ENCODE assay signal across 11 cellular contexts in the genomic region with DNA sequence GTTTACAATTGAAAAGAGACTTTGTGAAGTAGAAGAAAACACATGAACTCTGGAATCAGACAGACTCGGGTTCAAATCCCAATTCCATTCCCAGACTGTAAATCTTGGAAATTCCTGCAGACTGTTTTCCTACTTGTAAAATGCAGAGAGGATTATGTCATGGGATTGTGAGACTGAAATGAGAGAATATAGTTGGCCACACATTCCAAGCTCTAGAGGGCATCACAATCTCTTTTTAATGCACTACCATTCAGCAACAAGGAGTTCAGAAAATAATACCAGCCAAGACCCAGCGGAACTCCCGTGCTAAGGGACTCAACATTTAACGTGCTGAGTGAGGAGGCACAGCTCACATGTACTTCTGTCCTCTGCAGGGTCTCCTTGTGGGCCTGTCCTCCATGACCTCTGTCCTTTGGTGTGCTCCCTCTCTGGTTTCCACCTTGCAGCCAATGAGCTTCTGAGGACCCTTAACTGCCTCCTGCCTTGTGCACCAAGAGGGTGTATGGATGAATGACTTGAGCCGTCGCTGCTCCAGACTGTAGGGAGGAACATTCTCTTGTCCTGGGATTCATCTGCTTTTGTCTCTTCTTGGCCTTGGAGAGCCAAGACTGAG.
DNase-seq lines count a peak whose midpoint lies in the region; TF ChIP-seq lines count a peak whose summit lies in the region.
"Had no signal": no experiment of that assay in that cellular context is flagged by ENCODE, and none has a peak within 500 bp of the region (broad histone marks: within the 10 kb centered on the region; RNA-seq: fewer than 3 reads in every experiment).

No MANE protein-coding gene starts in this region.

- intact Hi-C loops in MCF 10A (cut with micrococcal nuclease), result no loop called here
- intact Hi-C loops in breast epithelium (cut with DNase I; ENCODE audit: low total_unique reads), result no loop called here

- no peaks in the 10 kb centered on the region for H3K9me3 ChIP-seq in breast epithelium

- H3K27me3 Mint-ChIP-seq in MCF 10A (ENCODE audit: insufficient read depth, unreplicated experiment), result peaks cover 11% of the 10 kb centered on the region

- H3K9me3 Mint-ChIP-seq in MCF 10A (ENCODE audit: unreplicated experiment), result no peaks in the 10 kb centered on the region
- H3K9me3 Mint-ChIP-seq: natural killer cell had no signal

- DNase-seq in MCF 10A (ENCODE audit: unreplicated experiment), result peak; percentile 18
- DNase-seq in breast epithelium (ENCODE audit: low spot score in 2 of 2), result no peak
- DNase-seq in astrocyte of the hippocampus (ENCODE audit: low read depth, low spot score), result peak; percentile 41
- DNase-seq in inferior parietal cortex (ENCODE audit: extremely low spot score), result peak; percentile 48
- DNase-seq in superior temporal gyrus (ENCODE audit: extremely low spot score), result peak; percentile 74
- DNase-seq in T-helper 1 cell, result no peak
- no peak for DNase-seq in activated naive CD4-positive, alpha-beta T cell (lab: John Stamatoyannopoulos, UW)
- DNase-seq in NCI-H524 (lab: John Stamatoyannopoulos, UW), result no peak
- DNase-seq: DND-41; natural killer cell; stimulated activated CD4-positive, alpha-beta T cell treated with anti-CD3 and anti-CD28 coated beads, Interleukin-12 subunit alpha, Interleukin-12 subunit beta, amount 100 ng/mL, for 4 hours had no signal

- H3K4me3 ChIP-seq in breast epithelium, result no peak overlapping the region

- POLR2A ChIA-PET in MCF 10A (lab: Yijun Ruan, JAX), result no interaction called here

- no peak overlapping the region for H3K4me3 Mint-ChIP-seq in MCF 10A (ENCODE audit: unreplicated experiment)
- H3K4me3 Mint-ChIP-seq: natural killer cell had no signal

- H3K36me3 Mint-ChIP-seq in MCF 10A (ENCODE audit: insufficient read depth, unreplicated experiment), result no peaks in the 10 kb centered on the region
- H3K36me3 Mint-ChIP-seq: natural killer cell had no signal

- no peak overlapping the region for H3K27ac Mint-ChIP-seq in MCF 10A (ENCODE audit: low read depth, unreplicated experiment)
- H3K27ac Mint-ChIP-seq: natural killer cell had no signal

- H3K27me3 ChIP-seq in breast epithelium, result no peaks in the 10 kb centered on the region

- no peaks in the 10 kb centered on the region for H3K4me1 Mint-ChIP-seq in MCF 10A (ENCODE audit: insufficient read depth, unreplicated experiment)
- H3K4me1 Mint-ChIP-seq: natural killer cell had no signal

- H3K4me1 ChIP-seq in breast epithelium, result no peaks in the 10 kb centered on the region

- TF ChIP-seq CTCF in MCF 10A (IDR thresholded peaks at IDR 0.05; ENCODE audit: unreplicated experiment), result peak; percentile 23
- no peak for TF ChIP-seq CTCF in breast epithelium (IDR thresholded peaks at IDR 0.05)

- BruUV-seq in MCF 10A (replicated peaks; lab: Mats Ljungman, UMichigan), result no TSS peak

- no peak overlapping the region for H3K27ac ChIP-seq in breast epithelium

- H3K36me3 ChIP-seq in breast epithelium, result no peaks in the 10 kb centered on the region

- CTCF ChIA-PET in MCF 10A (lab: Yijun Ruan, JAX), result interaction anchor here (0.6 to 1.5 kb wide), 4 partner anchors 9 to 209 kb away, joined by 3 to 4 read pairs (median 3); no protein-coding TSS in a partner anchor

- no peak for TF ChIP-seq POLR2A in breast epithelium (IDR thresholded peaks at IDR 0.05)

Comparison
In these comparisons a context has a peak if more than half of its experiments do, and no peak if none do; other contexts are left out.
1. DNase-seq: peak in MCF 10A (single experiment), astrocyte of the hippocampus (single experiment), inferior parietal cortex (single experiment) and superior temporal gyrus (single experiment); none in breast epithelium (0 of 2), T-helper 1 cell (0 of 5), activated naive CD4-positive, alpha-beta T cell (0 of 4) and NCI-H524 (0 of 2).